ENCODE assay signal across 1 cellular context in genomic region chr10:77586719-77587423, GRCh38.
TF ChIP-seq lines count a peak whose summit lies in the region.

No MANE protein-coding gene starts in this region.

TF ChIP-seq in HepG2, 621 proteins besides CTCF, POLR2A, EP300 and RAD21:
- TF ChIP-seq ZNF143 (CRISPR knock-in tag; IDR thresholded peaks at IDR 0.05) (no peak), ZNF780A (CRISPR knock-in tag; IDR thresholded peaks at IDR 0.05) (no peak), CENPX (CRISPR knock-in tag; IDR thresholded peaks at IDR 0.05) (no peak), ARNTL (CRISPR knock-in tag; IDR thresholded peaks at IDR 0.05) (no peak), ELF1 (CRISPR knock-in tag; IDR thresholded peaks at IDR 0.05) (no peak), ZNF460 (CRISPR knock-in tag; IDR thresholded peaks at IDR 0.05; ENCODE audit: borderline replicate concordance) (no peak), ZFP36L1 (CRISPR knock-in tag; IDR thresholded peaks at IDR 0.05) (no peak), MIER2 (CRISPR knock-in tag; IDR thresholded peaks at IDR 0.05) (no peak), ZNF441 (CRISPR knock-in tag; IDR thresholded peaks at IDR 0.05; ENCODE audit: borderline replicate concordance) (no peak), ZNF510 (CRISPR knock-in tag; IDR thresholded peaks at IDR 0.05; ENCODE audit: low read depth) (no peak), MLLT10 (CRISPR knock-in tag; IDR thresholded peaks at IDR 0.05) (no peak), KDM5A (IDR thresholded peaks at IDR 0.05; ENCODE audit: borderline replicate concordance, low read length) (no peak), MED8 (CRISPR knock-in tag; IDR thresholded peaks at IDR 0.05; ENCODE audit: insufficient replicate concordance) (no peak), DNMT3B (CRISPR knock-in tag; conservative IDR thresholded peaks at IDR 0.05) (no peak), ZNF101 (CRISPR knock-in tag; IDR thresholded peaks at IDR 0.05; ENCODE audit: borderline replicate concordance, low read depth) (no peak), TARDBP (CRISPR knock-in tag; IDR thresholded peaks at IDR 0.05) (no peak), KDM3A (CRISPR knock-in tag; IDR thresholded peaks at IDR 0.05; ENCODE audit: low read depth) (no peak)
TF ChIP-seq in HepG2: peak in this region for 0.
